Comparison of ENCODE assay signal across 8 cellular contexts in genomic region chr17:79798296-79799173, GRCh38. TPM values are rescaled to one million over a fixed set of nuclear protein-coding genes. Genes with fewer than 3 reads are reported as not detected.
DNase-seq lines count a peak whose midpoint lies in the region; ATAC-seq, FAIRE-seq and TF ChIP-seq lines count a peak whose summit lies in the region.

No MANE protein-coding gene starts in this region.

- no peak for TF ChIP-seq POLR2A in A549 (IDR thresholded peaks at IDR 0.05; ENCODE audit: low read length)
- TF ChIP-seq POLR2A in HCT116 (IDR thresholded peaks at IDR 0.05; ENCODE audit: borderline replicate concordance, extremely low read depth, insufficient read depth, insufficient read length): no peak

- no TSS peak for BruUV-seq in HCT116 (replicated peaks; lab: Mats Ljungman, UMichigan)

- peak overlapping the region; percentile 94 to 96 for H3K27ac ChIP-seq in A549
- peak overlapping the region; percentile 40; the same call in 1 of the 2 replicates for H3K27ac ChIP-seq in HCT116 (ENCODE audit: low read depth, low read length)
- H3K27ac ChIP-seq in ascending aorta: no peak overlapping the region
- H3K27ac ChIP-seq in lower lobe of right lung: no peak overlapping the region

- RAD21 ChIA-PET in HCT116 (lab: Charles Lee; ENCODE audit: low non-redundant PET in 1 of 2, low total read pairs in 2 of 2, uncharacterized antibody in 2 of 2, unreplicated experiment in 2 of 2): no interaction called here

- H3K79me2 ChIP-seq in HCT116 (ENCODE audit: insufficient read depth, low read length): peaks cover 18% of the 10 kb centered on the region; the same call in 1 of the 2 replicates

- in situ Hi-C loops in GM13977 (cut with MboI; ENCODE audit: low pct_unique_long_range_greater_than_20kb, low sequenced_read_pairs, unreplicated experiment): loop anchor here (10.0 to 25.0 kb wide), 2 partner anchors 46 to 164 kb away; no protein-coding TSS in a partner anchor

- H3K27me3 ChIP-seq in HCT116 (ENCODE audit: insufficient read depth, low read length): no peaks in the 10 kb centered on the region
- peaks cover 54% of the 10 kb centered on the region for H3K27me3 ChIP-seq in ascending aorta
- H3K27me3 ChIP-seq in lower lobe of right lung (ENCODE audit: low read depth): peaks cover 59% of the 10 kb centered on the region

- TF ChIP-seq RAD21 in A549 (conservative IDR thresholded peaks at IDR 0.05 in 1 of 2, IDR thresholded peaks at IDR 0.05 in 1 of 2): no peak
- TF ChIP-seq RAD21 in HCT116 (IDR thresholded peaks at IDR 0.05; ENCODE audit: low read depth): no peak

- TF ChIP-seq CTCF in A549 (IDR thresholded peaks at IDR 0.05): no peak
- TF ChIP-seq CTCF in HCT116 (IDR thresholded peaks at IDR 0.05 in 2 of 3, conservative IDR thresholded peaks at IDR 0.05 in 1 of 3; ENCODE audit: borderline replicate concordance in 1 of 3, insufficient read depth in 1 of 3, low read depth in 2 of 3, low read length in 2 of 3): no peak
- TF ChIP-seq CTCF in ascending aorta (IDR thresholded peaks at IDR 0.05): no peak
- no peak for TF ChIP-seq CTCF in lower lobe of right lung (IDR thresholded peaks at IDR 0.05)
- no peak for TF ChIP-seq CTCF in GM10266 (IDR thresholded peaks at IDR 0.05; ENCODE audit: control insufficient read depth, insufficient read depth, low read depth, missing control alignments)
- no peak for TF ChIP-seq CTCF in GM13977 (IDR thresholded peaks at IDR 0.05; ENCODE audit: extremely low read depth, insufficient read depth, missing control alignments)

- 93% methylated on average over 71 of the region's 71 CpGs for WGBS in A549 (ENCODE audit: missing lambda C conversion rate)

- H3K9me3 ChIP-seq in A549 (no peaks in the 10 kb centered on the region), HCT116 (ENCODE audit: control insufficient read depth in 1 of 2, insufficient read depth in 1 of 2, low read depth in 1 of 2, low read length in 2 of 2) (no peaks in the 10 kb centered on the region), ascending aorta (no peaks in the 10 kb centered on the region), lower lobe of right lung (no peaks in the 10 kb centered on the region)

- intact Hi-C loops in HCT116 (cut with micrococcal nuclease): loop anchor here (1.0 kb wide), 1 partner anchor 20 kb away; the partner anchor contains the start of gene CBX2
- intact Hi-C loops in ascending aorta (cut with DNase I): no loop called here
- intact Hi-C loops in lower lobe of right lung (cut with DNase I): no loop called here

- no peaks in the 10 kb centered on the region for H4K20me1 ChIP-seq in HCT116 (ENCODE audit: insufficient read depth)

- CTCF ChIA-PET in A549 (lab: Yijun Ruan, JAX) (interaction anchor here (0.7 to 39.8 kb wide), 12 partner anchors 9 to 306 kb away, joined by 3 to 1281 read pairs (median 4); partner anchors contain the start of genes CBX4 and GAA), HCT116 (lab: Charles Lee) (interaction anchor here (0.9 to 1.4 kb wide), 2 partner anchors 9 to 41 kb away, joined by 3 to 5 read pairs; partner anchors contain the start of gene CBX4)

- FAIRE-seq in A549 (lab: Jason Lieb, UNC): no peak

- DNase-seq in A549 (ENCODE audit: low read depth in 1 of 2, low spot score in 1 of 2) (no peak), HCT116 (ENCODE audit: low read depth, low spot score) (no peak), ascending aorta (ENCODE audit: low spot score in 2 of 2) (no peak), lower lobe of right lung (no peak), GM10266 (ENCODE audit: extremely low spot score) (no peak), GM13977 (ENCODE audit: low spot score) (no peak)

- H3K4me2 ChIP-seq in A549: peak overlapping the region; percentile 90
- peak overlapping the region; percentile 93 for H3K4me2 ChIP-seq in HCT116 (ENCODE audit: low read length)

- POLR2A ChIA-PET in A549 (lab: Yijun Ruan, JAX): interaction anchor here (5.1 kb wide), 1 partner anchor 11 kb away, joined by 58 read pairs; no protein-coding TSS in a partner anchor
- POLR2A ChIA-PET in HCT116 (lab: Charles Lee): interaction anchor here (0.6 to 1.2 kb wide), 2 partner anchors 12 to 41 kb away, joined by 3 read pairs; partner anchors contain the start of gene CBX4

- ATAC-seq in A549: no peak
- ATAC-seq in HCT116: no peak
- ATAC-seq in lower lobe of right lung: no peak
- no peak for ATAC-seq in HG02642 (IDR thresholded peaks at IDR 0.05; ENCODE audit: poor library complexity, unreplicated experiment)
- no peak for ATAC-seq in HG03280 (IDR thresholded peaks at IDR 0.05; ENCODE audit: unreplicated experiment)

- no peaks in the 10 kb centered on the region for H3K9me2 ChIP-seq in HCT116 (ENCODE audit: insufficient read depth)

- H2AFZ ChIP-seq in HCT116 (ENCODE audit: low read depth, low read length, poor library complexity, severe bottlenecking): no peak overlapping the region

- H3K4me3 ChIP-seq in A549: no peak overlapping the region
- H3K4me3 ChIP-seq in HCT116 (replicated peaks in 1 of 2; ENCODE audit: low read depth in 1 of 2, low read length in 2 of 2): no peak overlapping the region
- peak overlapping the region; percentile 79 to 82 for H3K4me3 ChIP-seq in ascending aorta
- peak overlapping the region; percentile 70 for H3K4me3 ChIP-seq in lower lobe of right lung

- H3K4me1 ChIP-seq in A549: peaks cover 28% of the 10 kb centered on the region
- peaks cover 43 to 68% of the 10 kb centered on the region in 2 experiments for H3K4me1 ChIP-seq in HCT116 (ENCODE audit: control insufficient read depth in 1 of 2, insufficient read depth in 2 of 2, low read length in 2 of 2)
- peaks cover 19 to 20% of the 10 kb centered on the region in 2 donors for H3K4me1 ChIP-seq in ascending aorta
- H3K4me1 ChIP-seq in lower lobe of right lung: peaks cover 57% of the 10 kb centered on the region

- peak overlapping the region; percentile 46; the same call in 1 of the 2 replicates for H3K9ac ChIP-seq in HCT116 (ENCODE audit: low read length)

- H3K36me3 ChIP-seq in HCT116 (ENCODE audit: control insufficient read depth in 1 of 2, insufficient read depth in 2 of 2, low read length in 2 of 2) (peaks cover 10 to 18% of the 10 kb centered on the region in 2 experiments; a peak in 2 of 4 replicates), ascending aorta (no peaks in the 10 kb centered on the region), lower lobe of right lung (peaks cover 11% of the 10 kb centered on the region)

- TF ChIP-seq EP300 in A549 (IDR thresholded peaks at IDR 0.05): no peak

TF ChIP-seq in A549, 52 proteins besides CTCF, POLR2A, EP300 and RAD21 (continues in another document):
- no peak for TF ChIP-seq HMGXB4 (CRISPR knock-in tag; IDR thresholded peaks at IDR 0.05; ENCODE audit: borderline replicate concordance)

TF ChIP-seq in HCT116, 20 proteins besides CTCF, POLR2A, EP300 and RAD21:
- TF ChIP-seq SRF (IDR thresholded peaks at IDR 0.05; ENCODE audit: low read depth): no peak
- TF ChIP-seq ATF3 (IDR thresholded peaks at IDR 0.05): no peak
- TF ChIP-seq CEBPB (IDR thresholded peaks at IDR 0.05; ENCODE audit: low read depth): no peak
- no peak for TF ChIP-seq FOSL1 (IDR thresholded peaks at IDR 0.05; ENCODE audit: low read depth)
- TF ChIP-seq TCF7L2 (IDR thresholded peaks at IDR 0.05; ENCODE audit: borderline replicate concordance, extremely low read depth, insufficient read depth, insufficient read length): no peak
- no peak for TF ChIP-seq SP1 (IDR thresholded peaks at IDR 0.05; ENCODE audit: low read depth)
- TF ChIP-seq EZH2 (IDR thresholded peaks at IDR 0.05): no peak
- no peak for TF ChIP-seq EGR1 (IDR thresholded peaks at IDR 0.05; ENCODE audit: low read depth)
- no peak for TF ChIP-seq ZFX (IDR thresholded peaks at IDR 0.05)
- TF ChIP-seq ELF1 (IDR thresholded peaks at IDR 0.05; ENCODE audit: borderline replicate concordance, low read depth): no peak
- no peak for TF ChIP-seq EZH2phosphoT487 (IDR thresholded peaks at IDR 0.05; ENCODE audit: borderline replicate concordance)
- TF ChIP-seq POLR2AphosphoS5 (IDR thresholded peaks at IDR 0.05; ENCODE audit: low read depth, low read length): no peak

RNA-seq across cellular contexts. Expression of gene CBX8, which starts 1.7 kb away (rescaled TPM):
- polyA plus RNA-seq in A549 (2011; rRNA removed): 1.5 and 2.8 TPM in 2 replicates
- 3.5 and 3.8 TPM in 2 replicates for polyA plus RNA-seq in A549 (2012; cell fraction: cytosol; rRNA removed)
- 4.8 and 7.2 TPM in 2 replicates for polyA plus RNA-seq in A549 (2012; cell fraction: nucleus; rRNA removed)
- 11.0 to 13.1 TPM (median 11.9 TPM) in 3 replicates for polyA plus RNA-seq in A549 (2017; fragmentation: RNase III; extraction: RNeasy Plus Mini Kit Qiagen cat#74134 plus additional on column Dnase treatment)
- polyA minus RNA-seq in A549 (2011; rRNA and poly(A)+ RNA removed): 2.5 and 2.8 TPM in 2 replicates
- 29.0 TPM for total RNA-seq in HCT116 (2021; ENCODE audit: unreplicated experiment)
- polyA plus RNA-seq in HCT116 (2012): 17.3 and 18.1 TPM in 2 replicates
- 1.1 TPM for total RNA-seq in ascending aorta
- 5.8 TPM for total RNA-seq in lower lobe of right lung

RNA-seq across cellular contexts. Expression of gene CBX2, which starts 20.6 kb away (rescaled TPM):
- 7.4 and 8.2 TPM in 2 replicates for polyA plus RNA-seq in A549 (2011; rRNA removed)
- 14.4 and 18.3 TPM in 2 replicates for polyA plus RNA-seq in A549 (2012; cell fraction: cytosol; rRNA removed)
- 29.6 and 34.9 TPM in 2 replicates for polyA plus RNA-seq in A549 (2012; cell fraction: nucleus; rRNA removed)
- 13.6 to 16.4 TPM (median 14.9 TPM) in 3 replicates for polyA plus RNA-seq in A549 (2017; fragmentation: RNase III; extraction: RNeasy Plus Mini Kit Qiagen cat#74134 plus additional on column Dnase treatment)
- polyA minus RNA-seq in A549 (2011; rRNA and poly(A)+ RNA removed): 11.6 and 13.7 TPM in 2 replicates
- total RNA-seq in HCT116 (2021; ENCODE audit: unreplicated experiment): 28.3 TPM
- 8.8 and 9.6 TPM in 2 replicates for polyA plus RNA-seq in HCT116 (2012)
- total RNA-seq in ascending aorta: 4.6 TPM
- total RNA-seq in lower lobe of right lung: 3.9 TPM

RNA-seq across cellular contexts. Expression of gene CBX4, which starts 40.7 kb away (rescaled TPM):
- 21.9 and 34.1 TPM in 2 replicates for polyA plus RNA-seq in A549 (2011; rRNA removed)
- polyA plus RNA-seq in A549 (2012; cell fraction: cytosol; rRNA removed): 31.9 and 46.3 TPM in 2 replicates
- 48.9 and 61.8 TPM in 2 replicates for polyA plus RNA-seq in A549 (2012; cell fraction: nucleus; rRNA removed)
- 25.9 to 31.9 TPM (median 31.0 TPM) in 3 replicates for polyA plus RNA-seq in A549 (2017; fragmentation: RNase III; extraction: RNeasy Plus Mini Kit Qiagen cat#74134 plus additional on column Dnase treatment)
- 20.6 and 27.0 TPM in 2 replicates for polyA minus RNA-seq in A549 (2011; rRNA and poly(A)+ RNA removed)
- 60.9 TPM for total RNA-seq in HCT116 (2021; ENCODE audit: unreplicated experiment)
- 58.0 and 71.2 TPM in 2 replicates for polyA plus RNA-seq in HCT116 (2012)
- total RNA-seq in ascending aorta: 25.7 TPM
- total RNA-seq in lower lobe of right lung: 20.6 TPM

Comparison
In these comparisons a context has a peak if more than half of its experiments do, and no peak if none do; other contexts are left out.
1. H3K27ac ChIP-seq: peak in A549 (2 of 2) and HCT116 (single experiment); none in ascending aorta (0 of 2) and lower lobe of right lung (single experiment).
2. H3K4me3 ChIP-seq: peak in ascending aorta (2 of 2) and lower lobe of right lung (single experiment); none in A549 (single experiment) and HCT116 (0 of 2).